Comparison of ENCODE assay signal across 17 cellular contexts in the genomic region with DNA sequence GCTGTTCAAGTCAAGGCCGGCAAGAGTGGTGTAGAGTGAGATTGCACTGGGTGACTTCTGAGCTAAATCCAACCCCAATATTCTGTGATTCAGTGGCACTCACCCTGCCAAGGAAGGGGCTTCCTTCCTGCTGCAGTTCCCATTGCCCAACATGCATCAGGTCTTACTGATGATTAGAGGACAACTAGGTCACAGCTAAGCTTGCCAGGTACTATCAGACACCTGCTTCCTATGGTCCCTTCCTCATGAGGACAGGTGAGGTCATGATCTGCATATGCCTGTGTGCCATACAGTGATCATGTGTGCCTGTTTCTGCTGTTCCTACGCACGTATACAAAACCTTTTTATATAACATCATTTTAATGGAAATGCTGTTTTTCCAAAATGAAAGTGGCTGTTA. TPM values are rescaled to one million over a fixed set of nuclear protein-coding genes. Genes with fewer than 3 reads are reported as not detected.
DNase-seq lines count a peak whose midpoint lies in the region; ATAC-seq and TF ChIP-seq lines count a peak whose summit lies in the region.
"Had no signal": no experiment of that assay in that cellular context is flagged by ENCODE, and none has a peak within 500 bp of the region (broad histone marks: within the 10 kb centered on the region; RNA-seq: fewer than 3 reads in every experiment).

No MANE protein-coding gene starts in this region.

- H3K9ac ChIP-seq in stomach smooth muscle (ENCODE audit: low read length in 2 of 2) = no peak overlapping the region

- TF ChIP-seq CTCF in esophagus squamous epithelium (IDR thresholded peaks at IDR 0.05) = no peak

- no peak for DNase-seq in activated T-cell treated with anti-CD3 and anti-CD28 coated beads, Interleukin-2, amount 50 U/mL, for 4 hours
- DNase-seq in activated T-cell treated with anti-CD3 and anti-CD28 coated beads, Interleukin-2, amount 50 U/mL, for 1 hour = no peak
- DNase-seq in T-helper 17 cell (no peak), immature natural killer cell (no peak), HAP-1 (ENCODE audit: low spot score in 2 of 2) (no peak), NOMO-1 (lab: John Stamatoyannopoulos, UW; ENCODE audit: unreplicated experiment in 2 of 2) (no peak), esophagus squamous epithelium (lab: John Stamatoyannopoulos, UW) (no peak)
- DNase-seq: GF-D8, mesenchymal stem cell, NCI-H1930, NCI-H524 treated with DMSO at 0.1 percent for 48 hours, PC-9, small intestine had no signal

- H3K27ac Mint-ChIP-seq in T-helper 17 cell (peak overlapping the region; percentile 85), immature natural killer cell (peak overlapping the region in 5 of 6 donors; percentile 5 to 77 (median 36))

- intact Hi-C loops in esophagus squamous epithelium (cut with DNase I) = no loop called here

- in situ Hi-C loops in HAP-1 (cut with MboI; ENCODE audit: low sequenced_read_pairs) = no loop called here

- TF ChIP-seq POLR2A in esophagus squamous epithelium (IDR thresholded peaks at IDR 0.05) = no peak

- no peak for ATAC-seq in activated T-cell treated with anti-CD3 and anti-CD28 coated beads, Interleukin-2, amount 50 U/mL, for 4 hours
- ATAC-seq in T-helper 17 cell = no peak
- ATAC-seq: HepG2 had no signal

- H3K27me3 ChIP-seq in stomach smooth muscle (ENCODE audit: control insufficient read depth in 1 of 2, insufficient read depth in 2 of 2, low read length in 2 of 2) (no peaks in the 10 kb centered on the region), HAP-1 (ENCODE audit: low read depth) (peaks cover 21% of the 10 kb centered on the region; the same call in 1 of the 2 replicates), esophagus squamous epithelium (no peaks in the 10 kb centered on the region)

- no peaks in the 10 kb centered on the region for H3K9me3 ChIP-seq in T-helper 17 cell (ENCODE audit: control insufficient read depth, low read length, poor library complexity, severe bottlenecking)
- no peaks in the 10 kb centered on the region for H3K9me3 ChIP-seq in stomach smooth muscle (ENCODE audit: control insufficient read depth in 2 of 2, low read length in 2 of 2)
- H3K9me3 ChIP-seq in HAP-1 = no peaks in the 10 kb centered on the region
- H3K9me3 ChIP-seq in esophagus squamous epithelium = no peaks in the 10 kb centered on the region

- H3K4me1 Mint-ChIP-seq in activated T-cell treated with anti-CD3 and anti-CD28 coated beads, Interleukin-2, amount 50 U/mL, for 4 hours (ENCODE audit: low read depth) = peaks cover 35% of the 10 kb centered on the region
- H3K4me1 Mint-ChIP-seq in T-helper 17 cell (peaks cover 31% of the 10 kb centered on the region), immature natural killer cell (peaks cover 23 to 29% of the 10 kb centered on the region in 2 donors)

- no peaks in the 10 kb centered on the region for H3K36me3 ChIP-seq in stomach smooth muscle (ENCODE audit: control insufficient read depth in 2 of 2, insufficient read depth in 2 of 2, low read length in 2 of 2)
- no peaks in the 10 kb centered on the region; the same call in 1 of the 2 replicates for H3K36me3 ChIP-seq in HAP-1 (replicated peaks)
- no peaks in the 10 kb centered on the region for H3K36me3 ChIP-seq in esophagus squamous epithelium

- no peaks in the 10 kb centered on the region for H3K9me3 Mint-ChIP-seq in activated T-cell treated with anti-CD3 and anti-CD28 coated beads, Interleukin-2, amount 50 U/mL, for 4 hours
- H3K9me3 Mint-ChIP-seq in immature natural killer cell = no peaks in the 10 kb centered on the region

- H3K36me3 Mint-ChIP-seq in activated T-cell treated with anti-CD3 and anti-CD28 coated beads, Interleukin-2, amount 50 U/mL, for 4 hours (ENCODE audit: insufficient read depth) = no peaks in the 10 kb centered on the region
- H3K36me3 Mint-ChIP-seq in T-helper 17 cell (ENCODE audit: low read depth) (no peaks in the 10 kb centered on the region), immature natural killer cell (no peaks in the 10 kb centered on the region)

- H3K4me3 ChIP-seq in stomach smooth muscle (ENCODE audit: low read length in 2 of 2) (no peak overlapping the region), HAP-1 (no peak overlapping the region), esophagus squamous epithelium (no peak overlapping the region)
- H3K4me3 ChIP-seq: coronary artery, PC-9, SK-N-MC had no signal

- peaks cover 13% of the 10 kb centered on the region for H3K27me3 Mint-ChIP-seq in activated T-cell treated with anti-CD3 and anti-CD28 coated beads, Interleukin-2, amount 50 U/mL, for 4 hours (ENCODE audit: low read depth)
- H3K27me3 Mint-ChIP-seq in T-helper 17 cell (peaks cover 13% of the 10 kb centered on the region), immature natural killer cell (ENCODE audit: low read depth in 3 of 3) (peaks cover 8 to 23% (median 21%) of the 10 kb centered on the region in 3 donors)

- WGBS in esophagus squamous epithelium, 2 donors = 90 to 100% methylated on average over 3 of the region's 3 CpGs

- H3K27ac ChIP-seq in stomach smooth muscle (ENCODE audit: low read length) (peak overlapping the region; percentile 46), esophagus squamous epithelium (peak overlapping the region in 1 of 4 donors; percentile 100)
- H3K27ac ChIP-seq: PC-9, SK-N-MC had no signal

- H3K4me3 Mint-ChIP-seq in activated T-cell treated with anti-CD3 and anti-CD28 coated beads, Interleukin-2, amount 50 U/mL, for 4 hours = peak overlapping the region; percentile 65
- H3K4me3 Mint-ChIP-seq in T-helper 17 cell = peak overlapping the region; percentile 33
- peak overlapping the region; percentile 49 to 89 (median 66) for H3K4me3 Mint-ChIP-seq in immature natural killer cell

- H3K4me1 ChIP-seq in stomach smooth muscle (ENCODE audit: control insufficient read depth, insufficient read depth, low read length) (peaks cover 51% of the 10 kb centered on the region), HAP-1 (peaks cover 13% of the 10 kb centered on the region), esophagus squamous epithelium (peaks cover 25 to 59% (median 34%) of the 10 kb centered on the region in 3 donors)

RNA-seq across cellular contexts. Expression of a gene that starts 1.7 kb away (rescaled TPM):
- 10 to 100 TPM; 30.9 to 41.7 (median 35.3) TPM for total RNA-seq in activated T-cell treated with anti-CD3 and anti-CD28 coated beads, Interleukin-2, amount 50 U/mL, for 4 hours
- total RNA-seq in T-helper 17 cell = 100 to 1,000 TPM; 114 to 132 TPM
- polyA plus RNA-seq in immature natural killer cell = 10 to 100 TPM; 30.6 to 51.8 (median 36.5) TPM
- 100 to 1,000 TPM in 1 of 4 donors, 10 to 100 TPM in 3; 47.1 to 120 (median 71.7) TPM for total RNA-seq in esophagus squamous epithelium

RNA-seq across cellular contexts. Expression of a gene that starts 29.7 kb away (rescaled TPM):
- under 1 TPM; 0.16 to 0.86 (median 0.24) TPM for total RNA-seq in activated T-cell treated with anti-CD3 and anti-CD28 coated beads, Interleukin-2, amount 50 U/mL, for 4 hours
- total RNA-seq in T-helper 17 cell (1 to 10 TPM; 1.3 to 1.4 TPM), esophagus squamous epithelium (1 to 10 TPM; 1.9 to 3.4 (median 2.5) TPM)
- polyA plus RNA-seq in immature natural killer cell = under 1 TPM in 2 of 3 donors, not detected in 1; 0.40 to 0.95 TPM
